ENCODE assay signal across 37 cellular contexts in genomic region chr4:173560896-173561295, GRCh38. TPM values are rescaled to one million over a fixed set of nuclear protein-coding genes. Genes with fewer than 3 reads are reported as not detected.
"Had no signal": no experiment of that assay in that cellular context is flagged by ENCODE, and none has a peak within 500 bp of the region (broad histone marks: within the 10 kb centered on the region; RNA-seq: fewer than 3 reads in every experiment).

No MANE protein-coding gene starts in this region.

- DNase-seq: Karpas-422, Kasumi-1, MG63, MM.1S, MV-4-11, NCI-H1048, NCI-H1092, NCI-H1092 treated with DMSO at 0.1 percent for 48 hours, NCI-H1105, NCI-H1105 treated with DMSO at 0.1 percent for 48 hours, NCI-H1417, NCI-H1436, NCI-H1436 treated with DMSO at 0.1 percent for 48 hours, NCI-H146, NCI-H1694, NCI-H1694 treated with DMSO at 0.1 percent for 48 hours, NCI-H187 treated with DMSO at 0.1 percent for 48 hours, NCI-H1930, NCI-H2029, NCI-H2029 treated with DMSO at 0.1 percent for 48 hours, NCI-H2081, NCI-H2081 treated with DMSO at 0.1 percent for 48 hours, NCI-H2107, NCI-H2171, NCI-H2171 treated with DMSO at 0.1 percent for 48 hours, NCI-H2227 treated with DMSO at 0.1 percent for 48 hours, NCI-H226, NCI-H345, NCI-H446, NCI-H446 treated with DMSO at 0.1 percent for 48 hours, NCI-H510A, NCI-H510A treated with DMSO at 0.1 percent for 48 hours, NCI-H524, NCI-H524 treated with DMSO at 0.1 percent for 48 hours had no signal

RNA-seq across cellular contexts. Expression of gene HAND2, which starts 30.9 kb away (rescaled TPM):
- total RNA-seq: M059J, MCF 10A, NCI-H460 had no signal
